ENCODE assay signal across 8 cellular contexts in the genomic region with DNA sequence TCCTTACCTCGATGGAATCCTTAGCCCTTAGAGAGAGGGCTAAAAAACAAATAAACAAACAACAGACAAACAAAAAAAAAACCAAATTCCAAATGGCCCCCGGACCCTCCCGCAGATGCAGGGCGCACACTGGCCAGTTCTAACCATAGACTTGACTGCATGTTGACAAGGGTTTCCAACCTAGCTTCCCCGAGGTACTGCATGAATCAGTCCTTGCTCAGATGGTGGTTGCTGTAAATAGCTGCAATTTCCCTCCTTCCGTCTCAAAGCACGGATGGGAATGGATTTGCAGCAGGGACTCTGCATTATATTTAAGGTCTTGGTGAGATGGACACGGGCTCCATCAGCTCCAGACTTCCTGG.
A peak's percentile ranks its signal among the peaks of the same experiment; 100 is the strongest.
DNase-seq lines count a peak whose midpoint lies in the region; ATAC-seq lines count a peak whose summit lies in the region.

No MANE protein-coding gene starts in this region.

- peaks cover 3% of the 10 kb centered on the region for H3K9me3 Mint-ChIP-seq in stimulated activated naive CD8-positive, alpha-beta T cell treated with anti-CD3 and anti-CD28 coated beads, Interleukin-15, Interleukin-2, amounts not matched to agents 100 ng/mL and 50 ng/mL, for 24 hours

- peak overlapping the region; percentile 85 for H3K4me3 Mint-ChIP-seq in stimulated activated naive CD8-positive, alpha-beta T cell treated with anti-CD3 and anti-CD28 coated beads, Interleukin-15, Interleukin-2, amounts not matched to agents 100 ng/mL and 50 ng/mL, for 24 hours

- H3K27ac Mint-ChIP-seq in stimulated activated naive CD8-positive, alpha-beta T cell treated with anti-CD3 and anti-CD28 coated beads, Interleukin-15, Interleukin-2, amounts not matched to agents 100 ng/mL and 50 ng/mL, for 24 hours = peak overlapping the region; percentile 13

- H3K27me3 Mint-ChIP-seq in stimulated activated naive CD8-positive, alpha-beta T cell treated with anti-CD3 and anti-CD28 coated beads, Interleukin-15, Interleukin-2, amounts not matched to agents 100 ng/mL and 50 ng/mL, for 24 hours = peaks cover 5% of the 10 kb centered on the region

- DNase-seq in activated T-cell treated with anti-CD3 and anti-CD28 coated beads, Interleukin-2, amount 50 U/mL, for 1 hour = peak; percentile 26
- DNase-seq in activated T-cell treated with anti-CD3 and anti-CD28 coated beads, Interleukin-2, amount 50 U/mL, for 48 hours = no peak
- DNase-seq in OCI-M1 (lab: John Stamatoyannopoulos, UW) = peak; percentile 34
- DNase-seq in cerebellar cortex (ENCODE audit: low spot score) = peak; percentile 82
- DNase-seq in left kidney (ENCODE audit: low read depth, low spot score) = peak; percentile 65
- DNase-seq in posterior vena cava (ENCODE audit: low spot score) = no peak

- peaks cover 15% of the 10 kb centered on the region for H3K4me1 Mint-ChIP-seq in stimulated activated naive CD8-positive, alpha-beta T cell treated with anti-CD3 and anti-CD28 coated beads, Interleukin-15, Interleukin-2, amounts not matched to agents 100 ng/mL and 50 ng/mL, for 24 hours (ENCODE audit: low read depth)

- peak; percentile 17 for ATAC-seq in HG02623 (IDR thresholded peaks at IDR 0.05; ENCODE audit: unreplicated experiment)

- no peaks in the 10 kb centered on the region for H3K36me3 Mint-ChIP-seq in stimulated activated naive CD8-positive, alpha-beta T cell treated with anti-CD3 and anti-CD28 coated beads, Interleukin-15, Interleukin-2, amounts not matched to agents 100 ng/mL and 50 ng/mL, for 24 hours (ENCODE audit: low read depth)

- intact Hi-C loops in posterior vena cava (cut with DNase I) = no loop called here

Comparison
In these comparisons a context has a peak if more than half of its experiments do, and no peak if none do; other contexts are left out.
1. DNase-seq: peak in activated T-cell treated with anti-CD3 and anti-CD28 coated beads, Interleukin-2, amount 50 U/mL, for 1 hour (single experiment), OCI-M1 (single experiment), cerebellar cortex (single experiment) and left kidney (single experiment); none in activated T-cell treated with anti-CD3 and anti-CD28 coated beads, Interleukin-2, amount 50 U/mL, for 48 hours (0 of 2) and posterior vena cava (single experiment).